In the genomic region with DNA sequence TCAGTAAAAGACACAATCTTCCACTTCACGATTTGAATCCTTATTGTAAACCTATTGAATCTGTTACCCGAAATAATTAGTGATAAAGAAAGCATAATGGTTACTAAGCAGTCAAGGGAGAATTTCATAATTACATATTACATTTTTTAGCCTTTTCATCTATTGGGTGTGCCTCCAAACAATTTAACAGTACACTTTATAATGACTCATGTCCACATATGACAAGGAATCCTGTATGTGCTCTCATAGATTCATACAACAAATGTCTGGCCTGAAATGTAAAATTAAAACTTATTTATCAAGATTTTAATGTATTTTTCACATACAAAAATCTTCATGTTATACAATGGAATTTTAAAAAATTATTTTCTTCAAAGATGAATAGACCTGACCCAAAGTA, we compare ENCODE assay signal across 1 cellular context.
TF ChIP-seq lines count a peak whose summit lies in the region.

No MANE protein-coding gene starts in this region.

TF ChIP-seq in GM23338, 12 proteins besides CTCF, POLR2A, EP300 and RAD21:
- TF ChIP-seq, protein P1, sequence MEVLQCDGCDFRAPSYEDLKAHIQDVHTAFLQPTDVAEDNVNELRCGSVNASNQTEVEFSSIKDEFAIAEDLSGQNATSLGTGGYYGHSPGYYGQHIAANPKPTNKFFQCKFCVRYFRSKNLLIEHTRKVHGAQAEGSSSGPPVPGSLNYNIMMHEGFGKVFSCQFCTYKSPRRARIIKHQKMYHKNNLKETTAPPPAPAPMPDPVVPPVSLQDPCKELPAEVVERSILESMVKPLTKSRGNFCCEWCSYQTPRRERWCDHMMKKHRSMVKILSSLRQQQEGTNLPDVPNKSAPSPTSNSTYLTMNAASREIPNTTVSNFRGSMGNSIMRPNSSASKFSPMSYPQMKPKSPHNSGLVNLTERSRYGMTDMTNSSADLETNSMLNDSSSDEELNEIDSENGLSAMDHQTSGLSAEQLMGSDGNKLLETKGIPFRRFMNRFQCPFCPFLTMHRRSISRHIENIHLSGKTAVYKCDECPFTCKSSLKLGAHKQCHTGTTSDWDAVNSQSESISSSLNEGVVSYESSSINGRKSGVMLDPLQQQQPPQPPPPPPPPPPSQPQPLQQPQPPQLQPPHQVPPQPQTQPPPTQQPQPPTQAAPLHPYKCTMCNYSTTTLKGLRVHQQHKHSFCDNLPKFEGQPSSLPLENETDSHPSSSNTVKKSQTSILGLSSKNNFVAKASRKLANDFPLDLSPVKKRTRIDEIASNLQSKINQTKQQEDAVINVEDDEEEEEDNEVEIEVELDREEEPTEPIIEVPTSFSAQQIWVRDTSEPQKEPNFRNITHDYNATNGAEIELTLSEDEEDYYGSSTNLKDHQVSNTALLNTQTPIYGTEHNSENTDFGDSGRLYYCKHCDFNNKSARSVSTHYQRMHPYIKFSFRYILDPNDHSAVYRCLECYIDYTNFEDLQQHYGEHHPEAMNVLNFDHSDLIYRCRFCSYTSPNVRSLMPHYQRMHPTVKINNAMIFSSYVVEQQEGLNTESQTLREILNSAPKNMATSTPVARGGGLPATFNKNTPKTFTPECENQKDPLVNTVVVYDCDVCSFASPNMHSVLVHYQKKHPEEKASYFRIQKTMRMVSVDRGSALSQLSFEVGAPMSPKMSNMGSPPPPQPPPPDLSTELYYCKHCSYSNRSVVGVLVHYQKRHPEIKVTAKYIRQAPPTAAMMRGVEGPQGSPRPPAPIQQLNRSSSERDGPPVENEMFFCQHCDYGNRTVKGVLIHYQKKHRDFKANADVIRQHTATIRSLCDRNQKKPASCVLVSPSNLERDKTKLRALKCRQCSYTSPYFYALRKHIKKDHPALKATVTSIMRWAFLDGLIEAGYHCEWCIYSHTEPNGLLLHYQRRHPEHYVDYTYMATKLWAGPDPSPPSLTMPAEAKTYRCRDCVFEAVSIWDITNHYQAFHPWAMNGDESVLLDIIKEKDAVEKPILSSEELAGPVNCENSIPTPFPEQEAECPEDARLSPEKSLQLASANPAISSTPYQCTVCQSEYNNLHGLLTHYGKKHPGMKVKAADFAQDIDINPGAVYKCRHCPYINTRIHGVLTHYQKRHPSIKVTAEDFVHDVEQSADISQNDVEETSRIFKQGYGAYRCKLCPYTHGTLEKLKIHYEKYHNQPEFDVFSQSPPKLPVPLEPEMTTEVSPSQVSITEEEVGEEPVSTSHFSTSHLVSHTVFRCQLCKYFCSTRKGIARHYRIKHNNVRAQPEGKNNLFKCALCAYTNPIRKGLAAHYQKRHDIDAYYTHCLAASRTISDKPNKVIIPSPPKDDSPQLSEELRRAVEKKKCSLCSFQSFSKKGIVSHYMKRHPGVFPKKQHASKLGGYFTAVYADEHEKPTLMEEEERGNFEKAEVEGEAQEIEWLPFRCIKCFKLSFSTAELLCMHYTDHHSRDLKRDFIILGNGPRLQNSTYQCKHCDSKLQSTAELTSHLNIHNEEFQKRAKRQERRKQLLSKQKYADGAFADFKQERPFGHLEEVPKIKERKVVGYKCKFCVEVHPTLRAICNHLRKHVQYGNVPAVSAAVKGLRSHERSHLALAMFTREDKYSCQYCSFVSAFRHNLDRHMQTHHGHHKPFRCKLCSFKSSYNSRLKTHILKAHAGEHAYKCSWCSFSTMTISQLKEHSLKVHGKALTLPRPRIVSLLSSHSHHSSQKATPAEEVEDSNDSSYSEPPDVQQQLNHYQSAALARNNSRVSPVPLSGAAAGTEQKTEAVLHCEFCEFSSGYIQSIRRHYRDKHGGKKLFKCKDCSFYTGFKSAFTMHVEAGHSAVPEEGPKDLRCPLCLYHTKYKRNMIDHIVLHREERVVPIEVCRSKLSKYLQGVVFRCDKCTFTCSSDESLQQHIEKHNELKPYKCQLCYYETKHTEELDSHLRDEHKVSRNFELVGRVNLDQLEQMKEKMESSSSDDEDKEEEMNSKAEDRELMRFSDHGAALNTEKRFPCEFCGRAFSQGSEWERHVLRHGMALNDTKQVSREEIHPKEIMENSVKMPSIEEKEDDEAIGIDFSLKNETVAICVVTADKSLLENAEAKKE (CRISPR knock-in tag; IDR thresholded peaks at IDR 0.05): no peak
- TF ChIP-seq EZH2phosphoT487 (IDR thresholded peaks at IDR 0.05; ENCODE audit: unreplicated experiment) (no peak), CREB1 (CRISPR knock-in tag; IDR thresholded peaks at IDR 0.05; ENCODE audit: low read depth) (no peak), NANOG (IDR thresholded peaks at IDR 0.05; ENCODE audit: borderline replicate concordance) (no peak), JUNB (IDR thresholded peaks at IDR 0.05; ENCODE audit: unreplicated experiment) (no peak), ZNF114 (CRISPR knock-in tag; IDR thresholded peaks at IDR 0.05) (no peak), EZH2 (IDR thresholded peaks at IDR 0.05; ENCODE audit: low read depth, unreplicated experiment) (no peak), STAT1 (IDR thresholded peaks at IDR 0.05; ENCODE audit: unreplicated experiment) (no peak), POLR2AphosphoS5 (IDR thresholded peaks at IDR 0.05; ENCODE audit: low read depth) (no peak), ZNF331 (CRISPR knock-in tag; IDR thresholded peaks at IDR 0.05; ENCODE audit: low read depth) (no peak)
- TF ChIP-seq, protein P2, sequence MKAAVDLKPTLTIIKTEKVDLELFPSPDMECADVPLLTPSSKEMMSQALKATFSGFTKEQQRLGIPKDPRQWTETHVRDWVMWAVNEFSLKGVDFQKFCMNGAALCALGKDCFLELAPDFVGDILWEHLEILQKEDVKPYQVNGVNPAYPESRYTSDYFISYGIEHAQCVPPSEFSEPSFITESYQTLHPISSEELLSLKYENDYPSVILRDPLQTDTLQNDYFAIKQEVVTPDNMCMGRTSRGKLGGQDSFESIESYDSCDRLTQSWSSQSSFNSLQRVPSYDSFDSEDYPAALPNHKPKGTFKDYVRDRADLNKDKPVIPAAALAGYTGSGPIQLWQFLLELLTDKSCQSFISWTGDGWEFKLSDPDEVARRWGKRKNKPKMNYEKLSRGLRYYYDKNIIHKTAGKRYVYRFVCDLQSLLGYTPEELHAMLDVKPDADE (IDR thresholded peaks at IDR 0.05): no peak
- TF ChIP-seq, protein P3, sequence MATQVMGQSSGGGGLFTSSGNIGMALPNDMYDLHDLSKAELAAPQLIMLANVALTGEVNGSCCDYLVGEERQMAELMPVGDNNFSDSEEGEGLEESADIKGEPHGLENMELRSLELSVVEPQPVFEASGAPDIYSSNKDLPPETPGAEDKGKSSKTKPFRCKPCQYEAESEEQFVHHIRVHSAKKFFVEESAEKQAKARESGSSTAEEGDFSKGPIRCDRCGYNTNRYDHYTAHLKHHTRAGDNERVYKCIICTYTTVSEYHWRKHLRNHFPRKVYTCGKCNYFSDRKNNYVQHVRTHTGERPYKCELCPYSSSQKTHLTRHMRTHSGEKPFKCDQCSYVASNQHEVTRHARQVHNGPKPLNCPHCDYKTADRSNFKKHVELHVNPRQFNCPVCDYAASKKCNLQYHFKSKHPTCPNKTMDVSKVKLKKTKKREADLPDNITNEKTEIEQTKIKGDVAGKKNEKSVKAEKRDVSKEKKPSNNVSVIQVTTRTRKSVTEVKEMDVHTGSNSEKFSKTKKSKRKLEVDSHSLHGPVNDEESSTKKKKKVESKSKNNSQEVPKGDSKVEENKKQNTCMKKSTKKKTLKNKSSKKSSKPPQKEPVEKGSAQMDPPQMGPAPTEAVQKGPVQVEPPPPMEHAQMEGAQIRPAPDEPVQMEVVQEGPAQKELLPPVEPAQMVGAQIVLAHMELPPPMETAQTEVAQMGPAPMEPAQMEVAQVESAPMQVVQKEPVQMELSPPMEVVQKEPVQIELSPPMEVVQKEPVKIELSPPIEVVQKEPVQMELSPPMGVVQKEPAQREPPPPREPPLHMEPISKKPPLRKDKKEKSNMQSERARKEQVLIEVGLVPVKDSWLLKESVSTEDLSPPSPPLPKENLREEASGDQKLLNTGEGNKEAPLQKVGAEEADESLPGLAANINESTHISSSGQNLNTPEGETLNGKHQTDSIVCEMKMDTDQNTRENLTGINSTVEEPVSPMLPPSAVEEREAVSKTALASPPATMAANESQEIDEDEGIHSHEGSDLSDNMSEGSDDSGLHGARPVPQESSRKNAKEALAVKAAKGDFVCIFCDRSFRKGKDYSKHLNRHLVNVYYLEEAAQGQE (IDR thresholded peaks at IDR 0.05; ENCODE audit: unreplicated experiment): no peak
